3 cellular contexts compared by ENCODE assay signal in genomic region chr7:29142392-29142791, GRCh38. TPM values are rescaled to one million over a fixed set of nuclear protein-coding genes. Genes with fewer than 3 reads are reported as not detected.
"Had no signal": no experiment of that assay in that cellular context is flagged by ENCODE, and none has a peak within 500 bp of the region (broad histone marks: within the 10 kb centered on the region; RNA-seq: fewer than 3 reads in every experiment).

No MANE protein-coding gene starts in this region.

RNA-seq across cellular contexts. Expression of gene CPVL, which starts 3.9 kb away (rescaled TPM):
- total RNA-seq: activated B cell treated with CpG ODN at 0.5 μM for 24 hours; activated CD8-positive, alpha-beta T cell treated with anti-CD3 and anti-CD28 coated beads for 36 hours; bronchial epithelial cell had no signal
